Comparison of ENCODE assay signal across 8 cellular contexts in genomic region chrX:15737188-15737956, GRCh38. TPM values are rescaled to one million over a fixed set of nuclear protein-coding genes. Genes with fewer than 3 reads are reported as not detected.
DNase-seq lines count a peak whose midpoint lies in the region; ATAC-seq and TF ChIP-seq lines count a peak whose summit lies in the region.

No MANE protein-coding gene starts in this region.

- no peak for TF ChIP-seq CTCF in AG10803 (conservative IDR thresholded peaks at IDR 0.05; ENCODE audit: low read length)
- no peak for TF ChIP-seq CTCF in lower lobe of right lung (IDR thresholded peaks at IDR 0.05)

- H3K9me3 ChIP-seq in lower lobe of right lung, result no peaks in the 10 kb centered on the region

- intact Hi-C loops in lower lobe of right lung (cut with DNase I), result no loop called here

- no peaks in the 10 kb centered on the region for H3K4me1 ChIP-seq in lower lobe of right lung

- no peaks in the 10 kb centered on the region for H3K27me3 ChIP-seq in lower lobe of right lung (ENCODE audit: low read depth)

- H3K27ac ChIP-seq in lower lobe of right lung, result peak overlapping the region; percentile 18

- H3K36me3 ChIP-seq in lower lobe of right lung, result no peaks in the 10 kb centered on the region

- peak overlapping the region; percentile 49 for H3K4me3 ChIP-seq in AG10803 (ENCODE audit: low read length)
- H3K4me3 ChIP-seq in lower lobe of right lung, result peak overlapping the region; percentile 60

- ATAC-seq in lower lobe of right lung, result no peak
- ATAC-seq in HG03108 (IDR thresholded peaks at IDR 0.05; ENCODE audit: unreplicated experiment), result no peak
- ATAC-seq in HG03521 (IDR thresholded peaks at IDR 0.05; ENCODE audit: unreplicated experiment), result no peak

- no peak for DNase-seq in AG10803 (ENCODE audit: low read depth)
- peak; percentile 6 for DNase-seq in HCEC 1CT
- DNase-seq in amniotic epithelial cell (ENCODE audit: low read depth), result peak; percentile 13
- no peak for DNase-seq in lower lobe of right lung
- no peak for DNase-seq in A172 (ENCODE audit: low spot score)
- DNase-seq in glomerular visceral epithelial cell (ENCODE audit: extremely low spot score), result no peak

RNA-seq across cellular contexts. Expression of gene CA5B, which starts 0.7 kb away (rescaled TPM):
- total RNA-seq in lower lobe of right lung, result 12.6 TPM
- 3.1 and 5.7 TPM in 2 replicates for total RNA-seq in A172 (2014; rRNA removed; shearing (Covaris generic))

RNA-seq across cellular contexts. Expression of gene ZRSR2, which starts 52.9 kb away (rescaled TPM):
- total RNA-seq in lower lobe of right lung, result 11.3 TPM
- total RNA-seq in A172 (2014; rRNA removed; shearing (Covaris generic)), result 5.5 and 8.0 TPM in 2 replicates

Comparison
In these comparisons a context has a peak if more than half of its experiments do, and no peak if none do; other contexts are left out.
1. DNase-seq: peak in HCEC 1CT (single experiment) and amniotic epithelial cell (single experiment); none in AG10803 (single experiment), lower lobe of right lung (single experiment), A172 (single experiment) and glomerular visceral epithelial cell (single experiment).